ENCODE assay signal across 8 cellular contexts in genomic region chr11:61429346-61429690, GRCh38. TPM values are rescaled to one million over a fixed set of nuclear protein-coding genes. Genes with fewer than 3 reads are reported as not detected.
A peak's percentile ranks its signal among the peaks of the same experiment; 100 is the strongest.
DNase-seq lines count a peak whose midpoint lies in the region; ATAC-seq and TF ChIP-seq lines count a peak whose summit lies in the region.

No MANE protein-coding gene starts in this region.

- peaks cover 21 to 79% of the 10 kb centered on the region in 2 donors for H3K4me1 ChIP-seq in left lung

- H3K36me3 ChIP-seq in left lung, result peaks cover 0 to 57% of the 10 kb centered on the region in 2 donors

- peak overlapping the region; percentile 94 for H3K27ac ChIP-seq in left lung

- H3K4me3 ChIP-seq in choroid plexus epithelial cell (ENCODE audit: low read depth, low read length) (peak overlapping the region; percentile 87), left lung (peak overlapping the region; percentile 73 to 89)

- no peaks in the 10 kb centered on the region for H3K27me3 ChIP-seq in left lung

- TF ChIP-seq CTCF in choroid plexus epithelial cell (conservative IDR thresholded peaks at IDR 0.05; ENCODE audit: low read depth, low read length) (no peak), left lung (IDR thresholded peaks at IDR 0.05) (peak in 1 of 2 donors; percentile 13)

- H3K9me3 ChIP-seq in left lung, result no peaks in the 10 kb centered on the region

- DNase-seq in NK-92 treated with Interleukin-12 subunit alpha and Interleukin-12 subunit beta, amount 100 ng/mL, for 24 hours (lab: John Stamatoyannopoulos, UW), result peak; percentile 60
- DNase-seq in NK-92 (lab: John Stamatoyannopoulos, UW; ENCODE audit: unreplicated experiment) (no peak), NCI-H1417 (lab: John Stamatoyannopoulos, UW) (peak; percentile 21 to 92 (median 90)), choroid plexus epithelial cell (ENCODE audit: low read depth) (peak; percentile 50), left lung (peak in 1 of 2 donors; percentile 63)
- DNase-seq in stimulated activated CD4-positive, alpha-beta T cell treated with anti-CD3 and anti-CD28 coated beads, TNF-alpha, amount 100 ng/mL, for 48 hours (ENCODE audit: low read depth in 3 of 3), result peak; percentile 32 to 57 (median 40)

- ATAC-seq in HG02678 (IDR thresholded peaks at IDR 0.05; ENCODE audit: unreplicated experiment), result peak; percentile 56
- peak; percentile 50 to 59 for ATAC-seq in activated CD4-positive, CD25-positive, alpha-beta regulatory T cell treated with anti-CD3 and anti-CD28 coated beads, Interleukin-2, amount 50 U/mL, for 24 hours
- peak; percentile 76 for ATAC-seq in left lung

- intact Hi-C loops in left lung (cut with DNase I), result no loop called here

RNA-seq across cellular contexts. Expression of gene CPSF7, which starts 0.5 kb away (rescaled TPM):
- total RNA-seq in left lung, result 10 to 100 TPM; 56.2 to 70.1 TPM

RNA-seq across cellular contexts. Expression of gene SDHAF2, which starts 0.6 kb away (rescaled TPM):
- 10 to 100 TPM; 32.1 to 38.2 TPM for total RNA-seq in left lung

RNA-seq across cellular contexts. Expression of gene TMEM216, which starts 36.9 kb away (rescaled TPM):
- total RNA-seq in left lung, result 10 to 100 TPM; 10.3 to 10.4 TPM
